23 cellular contexts compared by ENCODE assay signal in genomic region chr15:56963126-56963525, GRCh38. TPM values are rescaled to one million over a fixed set of nuclear protein-coding genes. Genes with fewer than 3 reads are reported as not detected.
A peak's percentile ranks its signal among the peaks of the same experiment; 100 is the strongest.
DNase-seq lines count a peak whose midpoint lies in the region; ATAC-seq, FAIRE-seq and TF ChIP-seq lines count a peak whose summit lies in the region.
"Had no signal": no experiment of that assay in that cellular context is flagged by ENCODE, and none has a peak within 500 bp of the region (broad histone marks: within the 10 kb centered on the region; RNA-seq: fewer than 3 reads in every experiment).

No MANE protein-coding gene starts in this region.

- intact Hi-C loops in CD4-positive, alpha-beta T cell (cut with DNase I, micrococcal nuclease) = no loop called here

- CTCF ChIA-PET in CD4-positive, alpha-beta T cell (lab: Charles Lee) = interaction anchor here (0.8 kb wide), 1 partner anchor 16 kb away, joined by 3 read pairs; no protein-coding TSS in a partner anchor

- peak overlapping the region; percentile 76 for H3K27ac Mint-ChIP-seq in CD4-positive, alpha-beta T cell
- peak overlapping the region; percentile 46 for H3K27ac Mint-ChIP-seq in central memory CD8-positive, alpha-beta T cell (ENCODE audit: low read depth)
- peak overlapping the region; percentile 76 for H3K27ac Mint-ChIP-seq in mesothelial cell of epicardium
- no peak overlapping the region for H3K27ac Mint-ChIP-seq in glutamatergic neuron (ENCODE audit: unreplicated experiment)
- H3K27ac Mint-ChIP-seq: activated B cell treated with CpG ODN at 0.5 μM for 24 hours; stimulated activated naive B cell treated with anti-CD40 and anti-IgM and Interleukin-4, amounts not matched to agents 10 μg/mL and 1 μg/mL and 100 μg/mL, for 72 hours had no signal

- H3K4me3 Mint-ChIP-seq in CD4-positive, alpha-beta T cell = peak overlapping the region; percentile 75
- no peak overlapping the region for H3K4me3 Mint-ChIP-seq in central memory CD8-positive, alpha-beta T cell
- H3K4me3 Mint-ChIP-seq in mesothelial cell of epicardium (no peak overlapping the region), glutamatergic neuron (ENCODE audit: unreplicated experiment) (no peak overlapping the region)
- H3K4me3 Mint-ChIP-seq: activated B cell treated with CpG ODN at 0.5 μM for 24 hours; neural progenitor cell; stimulated activated naive B cell treated with anti-CD40 and anti-IgM and Interleukin-4, amounts not matched to agents 10 μg/mL and 1 μg/mL and 100 μg/mL, for 72 hours had no signal

- TF ChIP-seq CTCF in CD4-positive, alpha-beta T cell (IDR thresholded peaks at IDR 0.05) = no peak
- no peak for TF ChIP-seq CTCF in mesothelial cell of epicardium (IDR thresholded peaks at IDR 0.05; ENCODE audit: unreplicated experiment)
- no peak for TF ChIP-seq CTCF in glutamatergic neuron (IDR thresholded peaks at IDR 0.05; ENCODE audit: partially characterized antibody, unreplicated experiment)

- ATAC-seq in CD4-positive, alpha-beta T cell (ENCODE audit: poor library complexity) = no peak
- no peak for ATAC-seq in central memory CD8-positive, alpha-beta T cell (replicated peaks; ENCODE audit: extremely low read depth, poor library complexity, severe bottlenecking)
- ATAC-seq in HG03097 (IDR thresholded peaks at IDR 0.05; ENCODE audit: low FRiP score, unreplicated experiment) (no peak), HG02870 (IDR thresholded peaks at IDR 0.05; ENCODE audit: unreplicated experiment) (no peak)
- ATAC-seq: stimulated activated naive B cell treated with anti-CD40 and anti-IgM and Interleukin-4, amounts not matched to agents 10 μg/mL and 1 μg/mL and 100 μg/mL, for 72 hours had no signal

- H3K9me3 Mint-ChIP-seq in CD4-positive, alpha-beta T cell = no peaks in the 10 kb centered on the region
- no peaks in the 10 kb centered on the region for H3K9me3 Mint-ChIP-seq in central memory CD8-positive, alpha-beta T cell
- H3K9me3 Mint-ChIP-seq in mesothelial cell of epicardium (no peaks in the 10 kb centered on the region), glutamatergic neuron (ENCODE audit: unreplicated experiment) (no peaks in the 10 kb centered on the region)
- H3K9me3 Mint-ChIP-seq: activated B cell treated with CpG ODN at 0.5 μM for 24 hours; stimulated activated naive B cell treated with anti-CD40 and anti-IgM and Interleukin-4, amounts not matched to agents 10 μg/mL and 1 μg/mL and 100 μg/mL, for 72 hours had no signal

- POLR2A ChIA-PET in CD4-positive, alpha-beta T cell (lab: Charles Lee) = interaction anchor here (1.6 kb wide), 1 partner anchor 44 kb away, joined by 6 read pairs; no protein-coding TSS in a partner anchor

- no peak overlapping the region for H3K27ac ChIP-seq in CD4-positive, alpha-beta T cell (ENCODE audit: low read depth, low read length)
- H3K27ac ChIP-seq in KOPT-K1 (ENCODE audit: low read depth, low read length, poor library complexity, severe bottlenecking) = peak overlapping the region; percentile 40
- H3K27ac ChIP-seq: left lung, SJSA1 had no signal

- no peak for FAIRE-seq in GM19239 (lab: Jason Lieb, UNC)
- FAIRE-seq: RCC 7860 had no signal

- no peaks in the 10 kb centered on the region for H3K27me3 ChIP-seq in CD4-positive, alpha-beta T cell (ENCODE audit: control insufficient read depth, insufficient read depth, low read length)
- H3K27me3 ChIP-seq: left lung, neural progenitor cell, SJSA1 had no signal

- H3K4me1 Mint-ChIP-seq in CD4-positive, alpha-beta T cell (ENCODE audit: low read depth) = peaks cover 67% of the 10 kb centered on the region
- peaks cover 42% of the 10 kb centered on the region for H3K4me1 Mint-ChIP-seq in central memory CD8-positive, alpha-beta T cell
- H3K4me1 Mint-ChIP-seq in mesothelial cell of epicardium = peaks cover 31% of the 10 kb centered on the region
- H3K4me1 Mint-ChIP-seq in glutamatergic neuron (ENCODE audit: low read depth, unreplicated experiment) = peaks cover 11% of the 10 kb centered on the region

- DNase-seq in CD4-positive, alpha-beta T cell = no peak
- no peak for DNase-seq in central memory CD8-positive, alpha-beta T cell (ENCODE audit: low spot score in 2 of 2)
- no peak for DNase-seq in mesothelial cell of epicardium (ENCODE audit: low spot score in 2 of 2, unreplicated experiment in 2 of 2)
- DNase-seq in glutamatergic neuron = no peak
- DNase-seq in GM19239 (ENCODE audit: insufficient read length, low spot score) = no peak
- DNase-seq: activated B cell treated with CpG ODN at 0.5 μM for 24 hours; activated CD4-positive, alpha-beta T cell treated with anti-CD3 and anti-CD28 coated beads, Interleukin-2, amount 50 U/mL, for 48 hours; activated CD8-positive, alpha-beta memory T cell treated with anti-CD3 and anti-CD28 coated beads, Interleukin-2, amount 50 U/mL, for 48 hours; activated effector memory CD4-positive, alpha-beta T cell treated with anti-CD3 and anti-CD28 coated beads, Interleukin-2, amount 50 U/mL, for 16 hours; GF-D8; hippocampal formation; left lung; midbrain; NK-92 treated with Interleukin-12 subunit alpha and Interleukin-12 subunit beta, amount 100 ng/mL, for 24 hours; stimulated activated CD4-positive, alpha-beta T cell treated with anti-CD3 and anti-CD28 coated beads, Interleukin-1b, Interleukin-23, amount 100 ng/mL, for 48 hours; stimulated activated naive B cell treated with anti-CD40 and anti-IgM and Interleukin-4, amounts not matched to agents 10 μg/mL and 1 μg/mL and 100 μg/mL, for 72 hours had no signal

- H3K9me3 ChIP-seq in CD4-positive, alpha-beta T cell (ENCODE audit: control insufficient read depth, low read length) = no peaks in the 10 kb centered on the region
- no peaks in the 10 kb centered on the region for H3K9me3 ChIP-seq in KOPT-K1 (ENCODE audit: insufficient read depth, low read length, poor library complexity, severe bottlenecking)
- H3K9me3 ChIP-seq: left lung, SJSA1, thoracic aorta had no signal

- H3K36me3 ChIP-seq in KOPT-K1 (ENCODE audit: insufficient read depth, low read length) = no peaks in the 10 kb centered on the region
- H3K36me3 ChIP-seq: left lung, neural progenitor cell, SJSA1, thoracic aorta had no signal

- H3K27me3 Mint-ChIP-seq in CD4-positive, alpha-beta T cell = no peaks in the 10 kb centered on the region
- H3K27me3 Mint-ChIP-seq in central memory CD8-positive, alpha-beta T cell = no peaks in the 10 kb centered on the region
- H3K27me3 Mint-ChIP-seq in mesothelial cell of epicardium (ENCODE audit: low read depth) (no peaks in the 10 kb centered on the region), glutamatergic neuron (ENCODE audit: unreplicated experiment) (no peaks in the 10 kb centered on the region)
- H3K27me3 Mint-ChIP-seq: activated B cell treated with CpG ODN at 0.5 μM for 24 hours; stimulated activated naive B cell treated with anti-CD40 and anti-IgM and Interleukin-4, amounts not matched to agents 10 μg/mL and 1 μg/mL and 100 μg/mL, for 72 hours had no signal

- peaks cover 2% of the 10 kb centered on the region for H3K36me3 Mint-ChIP-seq in CD4-positive, alpha-beta T cell (ENCODE audit: low read depth)
- H3K36me3 Mint-ChIP-seq in central memory CD8-positive, alpha-beta T cell (ENCODE audit: insufficient read depth) = peaks cover 2% of the 10 kb centered on the region
- peaks cover 1% of the 10 kb centered on the region for H3K36me3 Mint-ChIP-seq in mesothelial cell of epicardium
- H3K36me3 Mint-ChIP-seq in glutamatergic neuron (ENCODE audit: unreplicated experiment) = no peaks in the 10 kb centered on the region

RNA-seq across cellular contexts. Expression of gene TCF12, which starts 44.7 kb away (rescaled TPM):
- total RNA-seq in CD4-positive, alpha-beta T cell = 10 to 100 TPM; 54.0 TPM
- total RNA-seq in mesothelial cell of epicardium = 188 to 194 TPM (median 192 TPM) in 3 replicates
- 140 TPM for total RNA-seq in glutamatergic neuron (ENCODE audit: unreplicated experiment)
